ENCODE assay signal across 17 cellular contexts in the genomic region with DNA sequence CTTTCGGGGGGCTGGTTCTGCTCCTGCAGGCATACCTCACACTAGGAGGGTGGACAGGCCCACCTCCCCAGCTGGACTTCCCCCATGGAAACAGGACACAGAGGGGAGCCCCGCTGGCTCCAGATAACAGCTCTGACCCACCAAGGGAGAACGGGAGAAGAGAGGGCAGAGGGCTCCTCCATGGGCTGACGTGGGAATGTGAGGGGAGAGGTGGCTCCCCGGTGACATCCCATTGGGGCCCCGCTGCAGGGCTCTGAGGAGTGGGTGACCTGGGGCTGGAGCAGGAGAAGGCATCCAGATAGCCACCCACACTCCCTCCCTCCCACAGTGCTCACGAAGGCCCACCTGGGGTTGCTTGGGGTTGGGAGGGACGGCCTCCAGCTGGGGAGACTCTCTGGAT. TPM values are rescaled to one million over a fixed set of nuclear protein-coding genes. Genes with fewer than 3 reads are reported as not detected.
A peak's percentile ranks its signal among the peaks of the same experiment; 100 is the strongest.
DNase-seq lines count a peak whose midpoint lies in the region; ATAC-seq, FAIRE-seq and TF ChIP-seq lines count a peak whose summit lies in the region.
"Had no signal": no experiment of that assay in that cellular context is flagged by ENCODE, and none has a peak within 500 bp of the region (broad histone marks: within the 10 kb centered on the region; RNA-seq: fewer than 3 reads in every experiment).

No MANE protein-coding gene starts in this region.

- no peak for DNase-seq in activated T-cell treated with anti-CD3 and anti-CD28 coated beads, Interleukin-2, amount 50 U/mL, for 4 hours
- DNase-seq in activated T-cell treated with anti-CD3 and anti-CD28 coated beads for 4 hours (no peak), GM20000 (ENCODE audit: low spot score) (peak; percentile 8), osteocyte (ENCODE audit: extremely low spot score, unreplicated experiment) (peak; percentile 77), GM10266 (ENCODE audit: extremely low spot score) (no peak), urothelium cell line (ENCODE audit: low spot score) (no peak), amygdala (lab: John Stamatoyannopoulos, UW) (no peak)
- no peak for DNase-seq in activated naive CD4-positive, alpha-beta T cell treated with anti-CD3 and anti-CD28 coated beads, Interleukin-2, amount 50 U/mL, for 72 hours (ENCODE audit: low spot score in 2 of 2)
- DNase-seq: cortex of kidney, left ventricle myocardium inferior, naive B cell, NCI-H2081, NCI-H345, NCI-H82, testis had no signal

- no peak for ATAC-seq in activated T-cell treated with anti-CD3 and anti-CD28 coated beads, Interleukin-2, amount 50 U/mL, for 4 hours
- no peak for ATAC-seq in activated naive CD4-positive, alpha-beta T cell treated with anti-CD3 and anti-CD28 coated beads, Interleukin-2, amount 50 U/mL, for 72 hours

- peak overlapping the region; percentile 85 for H3K4me3 Mint-ChIP-seq in activated T-cell treated with anti-CD3 and anti-CD28 coated beads, Interleukin-2, amount 50 U/mL, for 4 hours
- no peak overlapping the region for H3K4me3 Mint-ChIP-seq in osteocyte (ENCODE audit: unreplicated experiment)
- H3K4me3 Mint-ChIP-seq: naive B cell had no signal

- no peaks in the 10 kb centered on the region for H3K9me3 Mint-ChIP-seq in activated T-cell treated with anti-CD3 and anti-CD28 coated beads, Interleukin-2, amount 50 U/mL, for 4 hours
- H3K9me3 Mint-ChIP-seq in activated naive CD4-positive, alpha-beta T cell treated with anti-CD3 and anti-CD28 coated beads, Interleukin-2, amount 50 U/mL, for 72 hours: peaks cover 0 to 4% of the 10 kb centered on the region in 2 donors
- H3K9me3 Mint-ChIP-seq in osteocyte (ENCODE audit: unreplicated experiment): peaks cover 9% of the 10 kb centered on the region
- H3K9me3 Mint-ChIP-seq: T-helper 2 cell treated with Interferon-gamma antibody and Interleukin-4, amounts not matched to agents 5 μg/mL and 100 μg/mL, for 36 hours had no signal

- H3K27ac Mint-ChIP-seq in activated naive CD4-positive, alpha-beta T cell treated with anti-CD3 and anti-CD28 coated beads, Interleukin-2, amount 50 U/mL, for 72 hours: peak overlapping the region; percentile 93 to 99
- no peak overlapping the region for H3K27ac Mint-ChIP-seq in osteocyte (ENCODE audit: unreplicated experiment)

- peaks cover 83% of the 10 kb centered on the region for H3K4me1 Mint-ChIP-seq in activated T-cell treated with anti-CD3 and anti-CD28 coated beads, Interleukin-2, amount 50 U/mL, for 4 hours (ENCODE audit: low read depth)
- H3K4me1 Mint-ChIP-seq in osteocyte (ENCODE audit: unreplicated experiment): no peaks in the 10 kb centered on the region

- H3K36me3 Mint-ChIP-seq in activated T-cell treated with anti-CD3 and anti-CD28 coated beads, Interleukin-2, amount 50 U/mL, for 4 hours (ENCODE audit: insufficient read depth): peaks cover 14% of the 10 kb centered on the region
- H3K36me3 Mint-ChIP-seq in activated naive CD4-positive, alpha-beta T cell treated with anti-CD3 and anti-CD28 coated beads, Interleukin-2, amount 50 U/mL, for 72 hours: peaks cover 34 to 66% of the 10 kb centered on the region in 2 donors
- H3K36me3 Mint-ChIP-seq in osteocyte (ENCODE audit: unreplicated experiment): no peaks in the 10 kb centered on the region

- no peak for TF ChIP-seq CTCF in GM20000 (IDR thresholded peaks at IDR 0.05; ENCODE audit: extremely low read depth, missing control alignments)
- TF ChIP-seq CTCF in osteocyte (IDR thresholded peaks at IDR 0.05): no peak
- TF ChIP-seq CTCF in GM10266 (IDR thresholded peaks at IDR 0.05; ENCODE audit: control insufficient read depth, insufficient read depth, low read depth, missing control alignments): no peak

- FAIRE-seq in urothelium cell line (lab: Jason Lieb, UNC): no peak
- FAIRE-seq: endometrium had no signal

- H3K27me3 Mint-ChIP-seq in activated T-cell treated with anti-CD3 and anti-CD28 coated beads, Interleukin-2, amount 50 U/mL, for 4 hours (ENCODE audit: low read depth): peaks cover 2% of the 10 kb centered on the region
- peaks cover 16% of the 10 kb centered on the region for H3K27me3 Mint-ChIP-seq in osteocyte (ENCODE audit: unreplicated experiment)

RNA-seq across cellular contexts. Expression of a gene that starts 45.9 kb away (rescaled TPM):
- total RNA-seq in activated T-cell treated with anti-CD3 and anti-CD28 coated beads, Interleukin-2, amount 50 U/mL, for 4 hours: 10 to 100 TPM; 21.8 to 24.3 (median 23.4) TPM
- 10 to 100 TPM; 25.4 to 48.5 TPM for total RNA-seq in activated naive CD4-positive, alpha-beta T cell treated with anti-CD3 and anti-CD28 coated beads, Interleukin-2, amount 50 U/mL, for 72 hours
- total RNA-seq in osteocyte: 3.9 and 4.1 TPM in 2 replicates

Comparison
In these comparisons a context has a peak if more than half of its experiments do, and no peak if none do; other contexts are left out.
1. DNase-seq: peak in GM20000 (single experiment) and osteocyte (single experiment); none in activated T-cell treated with anti-CD3 and anti-CD28 coated beads, Interleukin-2, amount 50 U/mL, for 4 hours (single experiment), activated T-cell treated with anti-CD3 and anti-CD28 coated beads for 4 hours (single experiment), activated naive CD4-positive, alpha-beta T cell treated with anti-CD3 and anti-CD28 coated beads, Interleukin-2, amount 50 U/mL, for 72 hours (0 of 2), GM10266 (single experiment), urothelium cell line (single experiment) and amygdala (0 of 56).